In the genomic region with DNA sequence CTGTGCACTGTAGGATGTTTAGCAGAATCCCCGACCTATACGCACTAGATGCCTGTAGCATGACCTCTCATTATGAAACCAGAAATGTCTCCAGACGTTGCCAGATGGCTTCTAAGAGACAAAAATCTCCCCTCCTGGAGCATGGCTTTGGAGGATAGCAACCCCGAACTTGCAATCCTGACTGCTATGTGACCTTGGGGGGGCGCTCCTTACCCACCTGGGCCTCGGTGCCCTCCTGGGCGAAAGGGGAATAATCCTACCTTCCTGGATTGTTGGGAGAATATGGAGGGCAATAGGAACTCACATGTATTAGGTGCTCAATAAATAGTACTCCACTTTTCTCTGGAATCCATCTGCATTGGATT, we compare ENCODE assay signal across 14 cellular contexts. TPM values are rescaled to one million over a fixed set of nuclear protein-coding genes. Genes with fewer than 3 reads are reported as not detected.
DNase-seq lines count a peak whose midpoint lies in the region; ATAC-seq and TF ChIP-seq lines count a peak whose summit lies in the region.
"Had no signal": no experiment of that assay in that cellular context is flagged by ENCODE, and none has a peak within 500 bp of the region (broad histone marks: within the 10 kb centered on the region; RNA-seq: fewer than 3 reads in every experiment).

No MANE protein-coding gene starts in this region.

- H3K27ac ChIP-seq in H9 (ENCODE audit: insufficient read length, low read depth, low read length) = no peak overlapping the region
- H3K27ac ChIP-seq in RWPE1 = peak overlapping the region; percentile 82
- H3K27ac ChIP-seq: SK-N-MC had no signal

- no peak overlapping the region for H4K5ac ChIP-seq in H9 (ENCODE audit: insufficient read length, low read depth, low read length)

- no peak overlapping the region for H2BK5ac ChIP-seq in H9 (ENCODE audit: insufficient read length, low read length)

- CTCF ChIA-PET in RWPE1 (lab: Yijun Ruan, JAX) = interaction anchor here (0.6 kb wide), 3 partner anchors 13 to 75 kb away, joined by 3 to 4 read pairs (median 3); partner anchors contain the start of genes MYO19 and PIGW

- no peaks in the 10 kb centered on the region for H3K27me3 Mint-ChIP-seq in H9 (ENCODE audit: low read depth)
- H3K27me3 Mint-ChIP-seq in neural crest cell (ENCODE audit: low read depth) = no peaks in the 10 kb centered on the region
- H3K27me3 Mint-ChIP-seq: CD4-positive, alpha-beta T cell had no signal

- H4K91ac ChIP-seq in H9 (ENCODE audit: insufficient read length, low read depth, low read length) = no peak overlapping the region

- no peaks in the 10 kb centered on the region for H3K79me1 ChIP-seq in H9 (ENCODE audit: insufficient read depth, low read depth, low read length, poor library complexity, severe bottlenecking)

- no peaks in the 10 kb centered on the region for H4K20me1 ChIP-seq in H9 (ENCODE audit: control insufficient read depth, insufficient read depth, insufficient read length)

- H3K18ac ChIP-seq in H9 (ENCODE audit: insufficient read length, low read depth, low read length) = no peak overlapping the region

- no peak overlapping the region for H3T11ph ChIP-seq in H9 (ENCODE audit: low read length)

- no peaks in the 10 kb centered on the region for H3K27me3 ChIP-seq in H9 (ENCODE audit: insufficient read depth, low read length)
- H3K27me3 ChIP-seq: BE2C had no signal

- no peak overlapping the region for H3K4me2 ChIP-seq in H9 (ENCODE audit: insufficient read depth, insufficient read length, low read length)

- H3K4ac ChIP-seq in H9 (ENCODE audit: low read depth, low read length) = no peak overlapping the region

- H2BK20ac ChIP-seq in H9 (ENCODE audit: low read depth, low read length, poor library complexity, severe bottlenecking) = no peak overlapping the region

- H2AK5ac ChIP-seq in H9 (ENCODE audit: insufficient read length, low read length) = no peak overlapping the region

- no peak overlapping the region for H4K8ac ChIP-seq in H9 (replicated peaks; ENCODE audit: insufficient read length, low read depth, low read length)

- ATAC-seq in GM21825 (IDR thresholded peaks at IDR 0.05; ENCODE audit: unreplicated experiment) = no peak
- ATAC-seq in HG03571 (IDR thresholded peaks at IDR 0.05; ENCODE audit: unreplicated experiment) = no peak

- H3K9ac ChIP-seq in H9 (ENCODE audit: extremely low read depth, insufficient read length, low read length) = no peak overlapping the region

- H3K23ac ChIP-seq in H9 (ENCODE audit: insufficient read length, low read depth, low read length) = no peak overlapping the region

- H3K14ac ChIP-seq in H9 (ENCODE audit: insufficient read depth, low read length) = no peak overlapping the region

- peaks cover 5% of the 10 kb centered on the region; the same call in 1 of the 2 replicates for H3K4me1 ChIP-seq in H9 (ENCODE audit: insufficient read depth, low read length)
- H3K4me1 ChIP-seq: BE2C, Caco-2 had no signal

- POLR2A ChIA-PET in RWPE1 (lab: Yijun Ruan, JAX; ENCODE audit: low non-redundant PET) = no interaction called here

- no peaks in the 10 kb centered on the region for H3K23me2 ChIP-seq in H9 (ENCODE audit: insufficient read length, low read depth, low read length, poor library complexity, severe bottlenecking)

- no peak overlapping the region for H3K27ac Mint-ChIP-seq in H9
- H3K27ac Mint-ChIP-seq in neural crest cell (ENCODE audit: unreplicated experiment) = no peak overlapping the region
- H3K27ac Mint-ChIP-seq: CD4-positive, alpha-beta T cell had no signal

- H3K4me3 Mint-ChIP-seq in H9 (no peak overlapping the region), neural crest cell (peak overlapping the region; percentile 34)
- H3K4me3 Mint-ChIP-seq: CD4-positive, alpha-beta T cell had no signal

- no peak overlapping the region for H2BK120ac ChIP-seq in H9 (ENCODE audit: low read depth, low read length, poor library complexity, severe bottlenecking)

- H2BK12ac ChIP-seq in H9 (ENCODE audit: insufficient read length, low read depth, low read length) = no peak overlapping the region

- H3K36me3 Mint-ChIP-seq in H9 (ENCODE audit: insufficient read depth in 1 of 3, low read depth in 3 of 3) (peaks cover 3 to 28% (median 14%) of the 10 kb centered on the region in 3 experiments), neural crest cell (ENCODE audit: low read depth) (no peaks in the 10 kb centered on the region)

- H3K4me1 Mint-ChIP-seq in H9 = peaks cover 36 to 45% of the 10 kb centered on the region in 2 experiments
- peaks cover 10% of the 10 kb centered on the region for H3K4me1 Mint-ChIP-seq in neural crest cell

- TF ChIP-seq CTCF in H9 (conservative IDR thresholded peaks at IDR 0.05) (peak; percentile 29), RWPE1 (conservative IDR thresholded peaks at IDR 0.05; ENCODE audit: low read depth) (no peak), neural crest cell (conservative IDR thresholded peaks at IDR 0.05) (no peak)

- H3K56ac ChIP-seq in H9 (ENCODE audit: insufficient read length, low read depth, low read length) = no peak overlapping the region

- no peaks in the 10 kb centered on the region for H3K9me3 ChIP-seq in H9 (ENCODE audit: control insufficient read depth, low read depth, low read length)
- H3K9me3 ChIP-seq: BE2C, Caco-2 had no signal

- WGBS in H9 (ENCODE audit: extremely low coverage, insufficient read length, low lambda C conversion rate) = no CpG with 5 or more reads among the region's 7 CpGs

- H3K79me2 ChIP-seq in H9 (ENCODE audit: insufficient read depth, low read length) = no peaks in the 10 kb centered on the region; the same call in 1 of the 2 replicates

- no peak overlapping the region for H2BK15ac ChIP-seq in H9 (ENCODE audit: low read depth, low read length)

- DNase-seq in DMS 273 (lab: John Stamatoyannopoulos, UW; ENCODE audit: unreplicated experiment) (peak; percentile 59), DMS 273 treated with DMSO at 0.1 percent for 48 hours (lab: John Stamatoyannopoulos, UW) (no peak), H9 (no peak), RWPE1 (ENCODE audit: low spot score) (no peak), neural crest cell (ENCODE audit: low read depth, low spot score) (no peak), T-helper 2 cell (no peak)
- DNase-seq: 8988T; CD4-positive, alpha-beta T cell; OCI-M1 had no signal

- peaks cover 0 to 3% of the 10 kb centered on the region in 2 experiments; a peak in 1 of 5 replicates for H3K9me3 Mint-ChIP-seq in H9
- H3K9me3 Mint-ChIP-seq in neural crest cell = no peaks in the 10 kb centered on the region
- H3K9me3 Mint-ChIP-seq: CD4-positive, alpha-beta T cell had no signal

- no peak overlapping the region for H2AFZ ChIP-seq in H9 (ENCODE audit: low read length)

RNA-seq across cellular contexts. Expression of gene MRM1, which starts 8.1 kb away (rescaled TPM):
- 10.3 and 11.6 TPM in 2 replicates for total RNA-seq in H9 (2021)
- total RNA-seq in neural crest cell = 4.6 and 5.4 TPM in 2 replicates

RNA-seq across cellular contexts. Expression of gene DHRS11, which starts 17.8 kb away (rescaled TPM):
- total RNA-seq in H9 (2021) = 27.4 and 27.9 TPM in 2 replicates
- 12.3 and 14.7 TPM in 2 replicates for total RNA-seq in neural crest cell
